In genomic region chr14:67735361-67735921, GRCh38 we compare ENCODE assay signal across 21 cellular contexts. TPM values are rescaled to one million over a fixed set of nuclear protein-coding genes. Genes with fewer than 3 reads are reported as not detected.
DNase-seq lines count a peak whose midpoint lies in the region; ATAC-seq and TF ChIP-seq lines count a peak whose summit lies in the region.
"Had no signal": no experiment of that assay in that cellular context is flagged by ENCODE, and none has a peak within 500 bp of the region (broad histone marks: within the 10 kb centered on the region; RNA-seq: fewer than 3 reads in every experiment).

No MANE protein-coding gene starts in this region.

- peaks cover 11 to 18% of the 10 kb centered on the region in 2 donors for H3K4me1 ChIP-seq in thyroid gland

- H3K27ac Mint-ChIP-seq in neural crest cell (ENCODE audit: unreplicated experiment) = peak overlapping the region; percentile 74
- H3K27ac Mint-ChIP-seq: CD8-positive, alpha-beta T cell had no signal

- H3K27ac ChIP-seq in thyroid gland = no peak overlapping the region
- H3K27ac ChIP-seq: PC-9 had no signal

- H3K27me3 ChIP-seq in thyroid gland = no peaks in the 10 kb centered on the region

- intact Hi-C loops in Right ventricle myocardium inferior (cut with DNase I) (no loop called here), cardiac septum (cut with DNase I) (no loop called here), left cardiac atrium (cut with DNase I) (no loop called here), thyroid gland (cut with DNase I) (no loop called here)

- peaks cover 3% of the 10 kb centered on the region for H3K9me3 Mint-ChIP-seq in neural crest cell
- H3K9me3 Mint-ChIP-seq: CD8-positive, alpha-beta T cell had no signal

- no peaks in the 10 kb centered on the region for H3K4me1 Mint-ChIP-seq in neural crest cell

- TF ChIP-seq CTCF in neural crest cell (conservative IDR thresholded peaks at IDR 0.05) (no peak), thyroid gland (IDR thresholded peaks at IDR 0.05) (no peak)

- H3K36me3 Mint-ChIP-seq in neural crest cell (ENCODE audit: low read depth) = no peaks in the 10 kb centered on the region
- H3K36me3 Mint-ChIP-seq: CD8-positive, alpha-beta T cell had no signal

- no peaks in the 10 kb centered on the region for H3K27me3 Mint-ChIP-seq in neural crest cell (ENCODE audit: low read depth)

- no peaks in the 10 kb centered on the region for H3K9me3 ChIP-seq in thyroid gland

- H3K4me3 ChIP-seq in thyroid gland (replicated peaks in 1 of 3) = no peak overlapping the region
- H3K4me3 ChIP-seq: PC-9 had no signal

- no peak for DNase-seq in Right ventricle myocardium inferior (ENCODE audit: missing footprints)
- DNase-seq in cardiac septum (ENCODE audit: low spot score) = no peak
- DNase-seq in left cardiac atrium = peak; percentile 53
- DNase-seq in neural crest cell (ENCODE audit: low read depth, low spot score) = no peak
- DNase-seq in thyroid gland = no peak
- no peak for DNase-seq in activated CD4-positive, alpha-beta T cell treated with anti-CD3 and anti-CD28 coated beads, Interleukin-2, amount 50 U/mL, for 1 hour
- DNase-seq: 8988T; AML-193; C1 segment of cervical spinal cord; CD8-positive, alpha-beta T cell; DMS153; MM.1S; NCI-H1048; NCI-H1417 treated with DMSO at 0.1 percent for 48 hours; NCI-H187; NCI-H446 treated with DMSO at 0.1 percent for 48 hours; NCI-H69; PC-9; RPMI8226 had no signal

- WGBS in thyroid gland, 2 donors = 79 to 86% methylated on average over 8 of the region's 8 CpGs

- no peak overlapping the region for H3K4me3 Mint-ChIP-seq in neural crest cell
- H3K4me3 Mint-ChIP-seq: CD8-positive, alpha-beta T cell had no signal

- no peaks in the 10 kb centered on the region for H3K36me3 ChIP-seq in thyroid gland

- ATAC-seq in Right ventricle myocardium inferior = peak; percentile 47
- ATAC-seq in left cardiac atrium = peak; percentile 55 to 64
- ATAC-seq in GM21367 (IDR thresholded peaks at IDR 0.05; ENCODE audit: unreplicated experiment) = no peak
- ATAC-seq: CD8-positive, alpha-beta T cell had no signal

- TF ChIP-seq POLR2A in thyroid gland (IDR thresholded peaks at IDR 0.05) = no peak

RNA-seq across cellular contexts. Expression of gene RDH12, which starts 33.8 kb away (rescaled TPM):
- total RNA-seq in Right ventricle myocardium inferior (not detected), cardiac septum (not detected), left cardiac atrium (not detected), neural crest cell (not detected in 2 replicates), thyroid gland (1 to 10 TPM in 1 of 4 donors, under 1 TPM in 2, not detected in 1; 0.22 to 2.9 (median 0.92) TPM)
- total RNA-seq: CD8-positive, alpha-beta T cell; LHCN-M2; PC-9 had no signal

RNA-seq across cellular contexts. Expression of gene RDH11, which starts 39.9 kb away (rescaled TPM):
- total RNA-seq in Right ventricle myocardium inferior (14.3 TPM), cardiac septum (18.3 TPM), left cardiac atrium (10 to 100 TPM; 18.3 to 20.8 TPM), neural crest cell (78.4 and 79.9 TPM in 2 replicates), thyroid gland (100 to 1,000 TPM in 3 of 4 donors, 10 to 100 TPM in 1; 72.2 to 158 (median 112) TPM)
